In the genomic region with DNA sequence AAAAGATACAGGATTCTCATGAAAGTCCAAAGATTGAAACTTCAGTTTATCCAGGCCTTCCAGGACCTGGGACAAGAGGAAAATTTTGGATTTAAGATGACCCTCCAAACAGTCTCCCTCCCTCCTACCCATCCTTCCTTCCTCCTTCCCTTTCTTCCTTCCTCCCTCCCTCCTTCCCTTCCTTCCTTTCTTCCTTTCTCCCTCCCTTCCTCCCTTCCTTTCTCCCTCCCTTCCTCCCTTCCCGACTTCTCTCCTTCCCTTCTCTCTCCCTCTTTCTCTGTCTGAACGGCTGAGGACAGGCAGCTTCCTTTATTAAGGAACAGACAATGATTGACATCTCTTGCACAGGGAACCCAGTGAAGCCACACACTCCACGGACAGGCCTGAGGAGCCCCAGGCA, we compare ENCODE assay signal across 32 cellular contexts. TPM values are rescaled to one million over a fixed set of nuclear protein-coding genes. Genes with fewer than 3 reads are reported as not detected.
"Had no signal": no experiment of that assay in that cellular context is flagged by ENCODE, and none has a peak within 500 bp of the region (broad histone marks: within the 10 kb centered on the region; RNA-seq: fewer than 3 reads in every experiment).

No MANE protein-coding gene starts in this region.

- H3K4me1 Mint-ChIP-seq: activated B cell treated with CpG ODN at 0.5 μM for 24 hours, brain had no signal

- H3K4me3 Mint-ChIP-seq: activated B cell treated with CpG ODN at 0.5 μM for 24 hours; activated CD4-positive, alpha-beta T cell treated with anti-CD3 and anti-CD28 coated beads, Interleukin-2, amount 10 ng/mL, durations not matched to agents 24 days and 14 days; activated CD8-positive, alpha-beta memory T cell treated with anti-CD3 and anti-CD28 coated beads, Interleukin-2, amount 10 ng/mL, durations not matched to agents 7 days and 5 days; activated naive CD8-positive, alpha-beta T cell treated with anti-CD3 and anti-CD28 coated beads, Interleukin-2, amount 50 U/mL, for 24 hours; activated T-cell treated with anti-CD3 and anti-CD28 coated beads, Interleukin-2, amount 50 U/mL, for 24 hours; activated T-helper 1 cell treated with anti-CD3 and anti-CD28 coated beads, Interleukin-12 subunit alpha, Interleukin-12 subunit beta, Interleukin-2, Interleukin-4 antibody, amounts not matched to agents 30 ng/mL and 10 ng/mL and 1 ng/mL, durations not matched to agents 14 hours and 24 hours and 36 hours; brain had no signal

- H3K36me3 Mint-ChIP-seq: activated CD8-positive, alpha-beta memory T cell treated with anti-CD3 and anti-CD28 coated beads, Interleukin-2, amount 10 ng/mL, durations not matched to agents 7 days and 5 days; activated naive CD4-positive, alpha-beta T cell treated with anti-CD3 and anti-CD28 coated beads, Interleukin-2, amount 50 U/mL, for 72 hours had no signal

- H3K27ac Mint-ChIP-seq: activated B cell treated with CpG ODN at 0.5 μM for 24 hours; activated CD4-positive, alpha-beta T cell treated with anti-CD3 and anti-CD28 coated beads, Interleukin-2, amount 10 ng/mL, durations not matched to agents 24 days and 14 days; activated CD8-positive, alpha-beta memory T cell treated with anti-CD3 and anti-CD28 coated beads, Interleukin-2, amount 10 ng/mL, durations not matched to agents 7 days and 5 days; activated naive CD4-positive, alpha-beta T cell treated with anti-CD3 and anti-CD28 coated beads, Interleukin-2, amount 50 U/mL, for 72 hours; activated naive CD8-positive, alpha-beta T cell treated with anti-CD3 and anti-CD28 coated beads, Interleukin-2, amount 50 U/mL, for 24 hours; activated T-cell treated with anti-CD3 and anti-CD28 coated beads, Interleukin-2, amount 50 U/mL, for 24 hours; activated T-helper 1 cell treated with anti-CD3 and anti-CD28 coated beads, Interleukin-12 subunit alpha, Interleukin-12 subunit beta, Interleukin-2, Interleukin-4 antibody, amounts not matched to agents 30 ng/mL and 10 ng/mL and 1 ng/mL, durations not matched to agents 14 hours and 24 hours and 36 hours had no signal

- H3K4me3 ChIP-seq: Peyer's patch had no signal

- H3K36me3 ChIP-seq: Peyer's patch had no signal

- H3K9me3 ChIP-seq: Peyer's patch had no signal

- DNase-seq: activated B cell treated with CpG ODN at 0.5 μM for 24 hours; activated CD4-positive, alpha-beta T cell treated with anti-CD3 and anti-CD28 coated beads for 1 hour; activated CD4-positive, alpha-beta T cell treated with anti-CD3 and anti-CD28 coated beads, Interleukin-2, amount 50 U/mL, for 48 hours; activated CD8-positive, alpha-beta memory T cell treated with anti-CD3 and anti-CD28 coated beads, Interleukin-2, amount 10 ng/mL, durations not matched to agents 7 days and 5 days; activated effector memory CD4-positive, alpha-beta T cell treated with anti-CD3 and anti-CD28 coated beads, Interleukin-2, amount 50 U/mL, for 16 hours; activated naive CD4-positive, alpha-beta T cell treated with Interleukin-2 at 50 U/mL for 16 hours; activated naive CD8-positive, alpha-beta T cell treated with anti-CD3 and anti-CD28 coated beads, Interleukin-2, amount 50 U/mL, for 24 hours; activated T-cell treated with anti-CD3 and anti-CD28 coated beads, Interleukin-2, amount 50 U/mL, for 24 hours; amniotic stem cell; KBM-7; NCI-H1092; NCI-H1417; NCI-H1694; NCI-H2029; NCI-H2107; NCI-H345; NCI-H510A; NCI-H69; SHP77 treated with DMSO at 0.1 percent for 48 hours; T-helper 2 cell; T1000 had no signal

- FAIRE-seq: astrocyte, TTC549 had no signal

- H3K9me3 Mint-ChIP-seq: activated CD4-positive, alpha-beta T cell treated with anti-CD3 and anti-CD28 coated beads, Interleukin-2, amount 10 ng/mL, durations not matched to agents 24 days and 14 days; activated naive CD8-positive, alpha-beta T cell treated with anti-CD3 and anti-CD28 coated beads, Interleukin-2, amount 50 U/mL, for 24 hours; activated T-cell treated with anti-CD3 and anti-CD28 coated beads, Interleukin-2, amount 50 U/mL, for 24 hours; brain had no signal

- H3K27me3 ChIP-seq: Peyer's patch had no signal

- H3K27ac ChIP-seq: Peyer's patch, RWPE1 had no signal

RNA-seq across cellular contexts. Expression of a gene that starts 23.3 kb away (rescaled TPM):
- total RNA-seq: activated CD4-positive, alpha-beta T cell treated with anti-CD3 and anti-CD28 coated beads, Interleukin-2, amount 10 ng/mL, durations not matched to agents 24 days and 14 days; activated CD8-positive, alpha-beta memory T cell treated with anti-CD3 and anti-CD28 coated beads, Interleukin-2, amount 10 ng/mL, durations not matched to agents 7 days and 5 days; activated T-helper 1 cell treated with anti-CD3 and anti-CD28 coated beads, Interleukin-12 subunit alpha, Interleukin-12 subunit beta, Interleukin-2, Interleukin-4 antibody, amounts not matched to agents 30 ng/mL and 10 ng/mL and 1 ng/mL, durations not matched to agents 14 hours and 24 hours and 36 hours; LHCN-M2; M059J; Peyer's patch; SK-MEL-5 had no signal
